ENCODE assay signal across 10 cellular contexts in the genomic region with DNA sequence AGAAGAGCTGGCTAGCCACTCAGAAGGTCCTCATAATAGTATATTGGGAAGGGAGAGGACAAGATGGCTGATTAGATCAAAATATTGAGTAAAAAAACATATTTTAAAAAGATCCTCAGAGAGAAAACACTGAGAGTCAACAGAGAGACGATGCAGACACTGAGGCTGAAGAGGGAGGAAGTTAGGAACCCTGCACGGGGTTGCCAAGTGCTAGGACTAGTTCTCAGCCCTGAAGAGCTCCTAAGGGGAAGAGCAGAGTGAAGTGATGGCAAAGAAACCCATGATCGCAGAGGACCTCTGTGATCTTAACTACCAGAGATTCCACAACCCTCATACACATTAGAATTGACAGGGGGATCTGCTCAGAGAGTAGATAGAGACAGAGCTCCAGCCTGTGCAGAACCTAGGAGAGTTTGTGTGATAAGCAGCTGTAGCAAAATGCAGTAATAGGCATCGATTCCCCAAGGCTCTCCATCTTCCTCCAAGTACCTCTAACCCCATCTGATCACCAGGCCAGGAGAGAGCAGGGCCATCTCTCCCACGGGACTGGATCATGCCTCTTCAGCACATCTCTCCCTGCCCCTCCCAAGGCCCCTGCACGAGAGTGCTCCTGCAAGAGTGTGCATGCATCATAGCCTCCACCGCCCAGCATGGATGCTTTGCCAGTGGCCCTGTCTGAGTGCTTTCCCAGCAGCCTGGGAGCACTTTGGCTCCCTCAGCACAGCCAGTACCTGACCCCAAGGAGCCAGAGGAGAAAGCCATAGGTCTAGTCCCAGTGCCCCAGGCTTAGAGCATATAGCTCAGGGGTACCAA. TPM values are rescaled to one million over a fixed set of nuclear protein-coding genes. Genes with fewer than 3 reads are reported as not detected.
DNase-seq lines count a peak whose midpoint lies in the region; ATAC-seq and TF ChIP-seq lines count a peak whose summit lies in the region.
"Had no signal": no experiment of that assay in that cellular context is flagged by ENCODE, and none has a peak within 500 bp of the region (broad histone marks: within the 10 kb centered on the region; RNA-seq: fewer than 3 reads in every experiment).

No MANE protein-coding gene starts in this region.

- no peak overlapping the region for H3K4me3 ChIP-seq in hepatocyte

- no peak overlapping the region for H3K27ac ChIP-seq in hepatocyte

- TF ChIP-seq CTCF in hepatocyte (IDR thresholded peaks at IDR 0.05; ENCODE audit: poor library complexity): no peak

- 76% methylated on average over 7 of the region's 7 CpGs for WGBS in hepatocyte (ENCODE audit: low lambda C conversion rate, missing lambda C conversion rate)

- no peaks in the 10 kb centered on the region for H3K4me1 ChIP-seq in hepatocyte (ENCODE audit: insufficient read depth)

- H3K9me2 ChIP-seq in hepatocyte (replicated peaks; ENCODE audit: insufficient read depth): no peaks in the 10 kb centered on the region

- no peaks in the 10 kb centered on the region for H3K36me3 ChIP-seq in hepatocyte (replicated peaks; ENCODE audit: insufficient read depth, low read depth)

- DNase-seq in stimulated activated CD4-positive, alpha-beta T cell treated with anti-CD3 and anti-CD28 coated beads, Interleukin-2, amount 100 ng/mL, for 48 hours: no peak
- no peak for DNase-seq in stimulated activated CD4-positive, alpha-beta T cell treated with anti-CD3 and anti-CD28 coated beads, Interleukin-4, amount 100 ng/mL, for 1 hour
- DNase-seq in AG08396 (ENCODE audit: low spot score): no peak
- no peak for DNase-seq in hepatocyte (ENCODE audit: low spot score)
- DNase-seq: NCI-H187 treated with DMSO at 0.1 percent for 48 hours had no signal

- ATAC-seq in GM18870 (IDR thresholded peaks at IDR 0.05; ENCODE audit: unreplicated experiment): peak; percentile 23
- peak; percentile 42 for ATAC-seq in GM21515 (IDR thresholded peaks at IDR 0.05; ENCODE audit: unreplicated experiment)
- peak; percentile 36 for ATAC-seq in HG03354 (IDR thresholded peaks at IDR 0.05; ENCODE audit: poor library complexity, severe bottlenecking, unreplicated experiment)
- ATAC-seq in esophagus mucosa: peak; percentile 33

- H3K79me2 ChIP-seq in hepatocyte: no peaks in the 10 kb centered on the region

- H3K27me3 ChIP-seq in hepatocyte: no peaks in the 10 kb centered on the region

- H2AFZ ChIP-seq in hepatocyte: no peak overlapping the region

- H4K20me1 ChIP-seq in hepatocyte (ENCODE audit: insufficient read depth, poor library complexity, severe bottlenecking): no peaks in the 10 kb centered on the region

- no peaks in the 10 kb centered on the region for H3K9me3 ChIP-seq in hepatocyte (ENCODE audit: low read depth)

- H3K4me2 ChIP-seq in hepatocyte: no peak overlapping the region

RNA-seq across cellular contexts. Expression of a gene that starts 41.2 kb away (rescaled TPM):
- total RNA-seq in esophagus mucosa (10.9 TPM), hepatocyte (21.7 and 26.5 TPM in 2 replicates)
- polyA plus RNA-seq in hepatocyte: 16.6 and 22.2 TPM in 2 replicates

RNA-seq across cellular contexts. Expression of a gene that starts 50.9 kb away (rescaled TPM):
- not detected for total RNA-seq in esophagus mucosa
- total RNA-seq in hepatocyte: not detected in 2 replicates
- polyA plus RNA-seq in hepatocyte: not detected in 2 replicates
- total RNA-seq: SK-MEL-5 had no signal
